Comparison of ENCODE assay signal across 2 cellular contexts in the genomic region with DNA sequence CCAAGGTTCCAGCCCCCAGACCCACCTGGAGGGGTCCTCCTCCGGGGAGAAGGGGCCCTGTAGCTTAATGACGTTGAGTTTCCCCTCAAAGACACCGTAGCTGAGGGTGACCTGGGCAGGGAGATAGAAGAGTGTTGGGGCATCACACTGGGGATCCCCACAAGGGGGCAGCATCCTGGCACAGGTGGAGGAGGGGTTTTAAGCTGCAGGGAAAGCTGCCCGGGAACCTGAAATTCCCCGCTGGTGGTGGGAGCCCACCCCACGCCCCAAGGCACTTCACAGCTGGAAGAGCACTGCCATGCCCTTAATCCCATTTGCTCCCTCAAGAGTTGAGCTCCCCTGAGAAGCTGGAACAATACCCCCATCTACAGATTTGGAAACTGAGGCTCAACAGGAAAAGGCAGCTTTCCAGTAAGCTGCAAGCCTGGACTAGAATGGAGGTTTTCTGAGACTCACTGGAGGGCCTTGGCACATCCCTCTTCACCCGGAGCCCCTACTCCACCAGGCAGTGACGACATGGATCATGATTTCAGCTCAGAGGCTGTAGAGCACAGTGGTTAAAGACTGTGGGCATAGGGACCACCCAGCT.
TF ChIP-seq lines count a peak whose summit lies in the region.

No MANE protein-coding gene starts in this region.

TF ChIP-seq in HEK293T, 16 proteins besides CTCF, POLR2A, EP300 and RAD21 (continued from another document):
- TF ChIP-seq, protein P1, sequence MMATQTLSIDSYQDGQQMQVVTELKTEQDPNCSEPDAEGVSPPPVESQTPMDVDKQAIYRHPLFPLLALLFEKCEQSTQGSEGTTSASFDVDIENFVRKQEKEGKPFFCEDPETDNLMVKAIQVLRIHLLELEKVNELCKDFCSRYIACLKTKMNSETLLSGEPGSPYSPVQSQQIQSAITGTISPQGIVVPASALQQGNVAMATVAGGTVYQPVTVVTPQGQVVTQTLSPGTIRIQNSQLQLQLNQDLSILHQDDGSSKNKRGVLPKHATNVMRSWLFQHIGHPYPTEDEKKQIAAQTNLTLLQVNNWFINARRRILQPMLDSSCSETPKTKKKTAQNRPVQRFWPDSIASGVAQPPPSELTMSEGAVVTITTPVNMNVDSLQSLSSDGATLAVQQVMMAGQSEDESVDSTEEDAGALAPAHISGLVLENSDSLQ (IDR thresholded peaks at IDR 0.05): no peak
- TF ChIP-seq FOXM1 (IDR thresholded peaks at IDR 0.05; ENCODE audit: borderline replicate concordance) (no peak), BHLHE40 (IDR thresholded peaks at IDR 0.05; ENCODE audit: borderline replicate concordance) (no peak), ARNT (IDR thresholded peaks at IDR 0.05) (no peak), SP1 (IDR thresholded peaks at IDR 0.05) (no peak), L3MBTL2 (conservative IDR thresholded peaks at IDR 0.05) (no peak), CTBP1 (IDR thresholded peaks at IDR 0.05; ENCODE audit: borderline replicate concordance) (no peak), ZNF384 (IDR thresholded peaks at IDR 0.05) (no peak), FOXA1 (IDR thresholded peaks at IDR 0.05) (no peak), HDGF (IDR thresholded peaks at IDR 0.05; ENCODE audit: borderline replicate concordance) (no peak), SUZ12 (IDR thresholded peaks at IDR 0.05) (no peak), FOXK2 (IDR thresholded peaks at IDR 0.05) (no peak), TARDBP (IDR thresholded peaks at IDR 0.05) (no peak)

TF ChIP-seq in endothelial cell of umbilical vein, 7 proteins besides CTCF, POLR2A, EP300 and RAD21 (continued from another document):
- TF ChIP-seq, protein P2, sequence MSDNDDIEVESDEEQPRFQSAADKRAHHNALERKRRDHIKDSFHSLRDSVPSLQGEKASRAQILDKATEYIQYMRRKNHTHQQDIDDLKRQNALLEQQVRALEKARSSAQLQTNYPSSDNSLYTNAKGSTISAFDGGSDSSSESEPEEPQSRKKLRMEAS (IDR thresholded peaks at IDR 0.05; ENCODE audit: insufficient read depth, insufficient read length): no peak
- TF ChIP-seq EZH2 (IDR thresholded peaks at IDR 0.05; ENCODE audit: borderline replicate concordance, low read depth, low read length, severe bottlenecking) (no peak), MYC (IDR thresholded peaks at IDR 0.05; ENCODE audit: low read depth, low read length) (no peak), JUN (IDR thresholded peaks at IDR 0.05; ENCODE audit: borderline replicate concordance, insufficient read depth, insufficient read length, low read depth) (no peak), GATA2 (IDR thresholded peaks at IDR 0.05; ENCODE audit: insufficient read depth, insufficient read length, low read depth, low read length) (no peak)
